4 cellular contexts compared by ENCODE assay signal in the genomic region with DNA sequence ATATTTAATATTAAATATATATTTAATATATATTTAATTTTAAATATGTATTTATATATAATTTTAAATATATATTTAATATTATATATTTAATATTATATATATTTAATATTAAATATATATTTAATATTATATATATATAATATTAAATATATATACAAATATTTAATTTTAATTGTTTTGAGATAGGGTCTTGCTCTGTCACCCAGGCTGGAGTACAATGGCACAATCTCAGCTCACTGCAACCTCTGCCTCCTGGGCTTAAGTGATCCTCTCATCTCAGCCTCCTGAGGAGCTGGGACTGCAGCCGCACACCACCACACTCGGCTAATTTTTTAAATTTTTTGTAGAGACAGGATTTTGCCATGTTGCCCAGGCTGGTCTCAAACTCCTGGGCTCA. TPM values are rescaled to one million over a fixed set of nuclear protein-coding genes. Genes with fewer than 3 reads are reported as not detected.
"Had no signal": no experiment of that assay in that cellular context is flagged by ENCODE, and none has a peak within 500 bp of the region (broad histone marks: within the 10 kb centered on the region; RNA-seq: fewer than 3 reads in every experiment).

No MANE protein-coding gene starts in this region.

RNA-seq across cellular contexts. Expression of gene SLC2A5, which starts 54.2 kb away (rescaled TPM):
- total RNA-seq: activated CD8-positive, alpha-beta T cell treated with anti-CD3 and anti-CD28 coated beads for 36 hours; activated T-cell treated with anti-CD3 and anti-CD28 coated beads, Interleukin-2, amount 50 U/mL, for 4 hours; endothelial cell of umbilical vein; T-helper 1 cell treated with Interleukin-12 subunit alpha and Interleukin-12 subunit beta and Interleukin-4 antibody, amounts not matched to agents 30 ng/mL and 1 ng/mL, for 36 hours had no signal
- polyA plus RNA-seq: endothelial cell of umbilical vein had no signal
